ENCODE assay signal across 1 cellular context in the genomic region with DNA sequence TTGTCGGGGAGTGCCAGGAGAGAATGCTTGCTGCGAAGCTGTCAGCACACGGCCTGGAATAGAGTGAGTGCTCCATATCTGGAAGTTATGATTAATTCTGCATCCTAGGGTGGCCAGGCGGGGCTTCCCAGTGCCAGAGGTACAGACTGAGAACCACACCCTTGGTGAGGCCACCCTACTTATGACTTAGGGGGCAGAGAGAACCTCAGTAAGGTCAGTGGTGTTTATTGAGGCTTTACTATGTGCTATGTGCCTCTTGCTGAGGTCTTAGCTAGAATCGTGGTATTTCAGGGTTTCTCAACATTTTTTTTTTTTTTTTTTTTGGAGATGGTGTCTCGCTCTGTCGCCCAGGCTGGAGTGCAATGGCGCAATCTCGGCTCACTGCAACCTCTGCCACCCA.
TF ChIP-seq lines count a peak whose summit lies in the region.

No MANE protein-coding gene starts in this region.

TF ChIP-seq in HepG2, 621 proteins besides CTCF, POLR2A, EP300 and RAD21:
- no peak for TF ChIP-seq MEF2D (CRISPR knock-in tag; IDR thresholded peaks at IDR 0.05)
- TF ChIP-seq POLR2AphosphoS2 (IDR thresholded peaks at IDR 0.05; ENCODE audit: low read depth, low read length) = no peak
TF ChIP-seq in HepG2: peak in this region for 0.
